Comparison of ENCODE assay signal across 16 cellular contexts in the genomic region with DNA sequence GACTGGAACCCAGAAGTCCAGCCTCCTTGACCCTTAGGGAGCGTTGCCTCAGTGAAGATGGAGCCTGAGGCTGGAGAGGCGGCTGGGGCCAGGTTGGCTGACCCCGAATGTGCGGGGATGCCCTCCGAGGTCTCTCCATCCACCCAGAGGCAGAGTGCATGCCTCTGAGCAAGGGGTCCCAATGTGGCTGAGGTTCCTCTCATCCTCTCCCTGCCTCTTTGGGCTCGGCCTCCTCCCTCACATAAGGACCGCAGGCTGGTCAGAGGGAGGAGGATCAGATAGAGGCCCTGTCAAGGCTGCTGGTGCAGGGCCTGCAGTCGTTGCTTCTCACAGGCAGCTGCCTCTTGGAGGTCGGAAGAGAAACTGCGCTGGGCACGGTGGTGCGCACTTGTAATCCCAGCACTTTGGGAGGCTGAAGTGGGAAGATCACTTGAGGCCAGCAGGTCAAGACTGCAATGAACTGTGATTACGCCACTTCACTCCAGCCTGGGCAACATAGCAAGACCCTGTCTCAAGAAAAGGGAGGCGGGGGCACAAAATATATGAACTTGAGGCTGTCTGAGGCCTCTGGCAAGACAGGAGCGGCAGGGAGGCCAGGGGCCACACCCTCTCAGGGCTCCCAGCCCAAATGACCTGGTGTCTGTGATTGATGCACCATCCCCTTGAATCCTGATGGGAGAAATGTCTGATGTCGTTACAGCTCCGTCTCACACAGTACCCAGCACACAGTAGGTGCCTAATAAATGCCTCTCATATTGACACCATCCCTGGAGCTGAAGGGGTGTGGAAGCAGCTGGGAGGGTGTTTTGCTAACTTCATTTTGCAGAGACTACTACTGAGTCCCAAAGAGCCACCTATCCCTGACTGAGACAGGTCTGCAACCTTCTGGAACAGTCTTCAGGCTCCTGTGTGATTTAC.
DNase-seq lines count a peak whose midpoint lies in the region; ATAC-seq, FAIRE-seq and TF ChIP-seq lines count a peak whose summit lies in the region.
"Had no signal": no experiment of that assay in that cellular context is flagged by ENCODE, and none has a peak within 500 bp of the region (broad histone marks: within the 10 kb centered on the region; RNA-seq: fewer than 3 reads in every experiment).

No MANE protein-coding gene starts in this region.

- 95% methylated on average over 15 of the region's 17 CpGs for WGBS in esophagus muscularis mucosa

- H3K27me3 ChIP-seq in esophagus muscularis mucosa (no peaks in the 10 kb centered on the region), upper lobe of right lung (no peaks in the 10 kb centered on the region)
- H3K27me3 ChIP-seq: right lobe of liver had no signal

- H3K4me1 Mint-ChIP-seq in activated naive CD8-positive, alpha-beta T cell treated with anti-CD3 and anti-CD28 coated beads, Interleukin-2, amount 10 ng/mL, durations not matched to agents 7 days and 5 days, result no peaks in the 10 kb centered on the region
- H3K4me1 Mint-ChIP-seq in activated naive CD8-positive, alpha-beta T cell treated with anti-CD3 and anti-CD28 coated beads, Interleukin-2, amount 50 U/mL, for 24 hours, result no peaks in the 10 kb centered on the region
- H3K4me1 Mint-ChIP-seq: central memory CD8-positive, alpha-beta T cell; T-cell had no signal

- TF ChIP-seq CTCF in esophagus muscularis mucosa (IDR thresholded peaks at IDR 0.05) (no peak), mucosa of descending colon (IDR thresholded peaks at IDR 0.05) (no peak), upper lobe of right lung (IDR thresholded peaks at IDR 0.05) (no peak)

- POLR2A ChIA-PET in activated naive CD8-positive, alpha-beta T cell treated with anti-CD3 and anti-CD28 coated beads, Interleukin-2, amount 10 ng/mL, durations not matched to agents 7 days and 5 days (lab: Charles Lee), result interaction anchor here (0.6 kb wide), 1 partner anchor 62 kb away, joined by 3 read pairs; no protein-coding TSS in a partner anchor

- H3K27ac ChIP-seq in esophagus muscularis mucosa (replicated peaks in 1 of 4), result peak overlapping the region; percentile 71 to 88 (median 78)
- no peak overlapping the region for H3K27ac ChIP-seq in upper lobe of right lung
- H3K27ac ChIP-seq: right lobe of liver had no signal

- H3K9me3 Mint-ChIP-seq in activated naive CD8-positive, alpha-beta T cell treated with anti-CD3 and anti-CD28 coated beads, Interleukin-2, amount 10 ng/mL, durations not matched to agents 7 days and 5 days, result no peaks in the 10 kb centered on the region
- H3K9me3 Mint-ChIP-seq in activated naive CD8-positive, alpha-beta T cell treated with anti-CD3 and anti-CD28 coated beads, Interleukin-2, amount 50 U/mL, for 24 hours, result no peaks in the 10 kb centered on the region
- H3K9me3 Mint-ChIP-seq: central memory CD8-positive, alpha-beta T cell; T-cell had no signal

- H3K36me3 Mint-ChIP-seq in activated naive CD8-positive, alpha-beta T cell treated with anti-CD3 and anti-CD28 coated beads, Interleukin-2, amount 10 ng/mL, durations not matched to agents 7 days and 5 days, result no peaks in the 10 kb centered on the region
- H3K36me3 Mint-ChIP-seq in activated naive CD8-positive, alpha-beta T cell treated with anti-CD3 and anti-CD28 coated beads, Interleukin-2, amount 50 U/mL, for 24 hours (ENCODE audit: low read depth), result no peaks in the 10 kb centered on the region
- H3K36me3 Mint-ChIP-seq: T-cell had no signal

- DNase-seq in activated naive CD8-positive, alpha-beta T cell treated with anti-CD3 and anti-CD28 coated beads, Interleukin-2, amount 10 ng/mL, durations not matched to agents 7 days and 5 days, result peak; percentile 18
- DNase-seq in activated naive CD8-positive, alpha-beta T cell treated with anti-CD3 and anti-CD28 coated beads, Interleukin-2, amount 50 U/mL, for 24 hours, result no peak
- DNase-seq in esophagus muscularis mucosa (ENCODE audit: extremely low spot score), result no peak
- DNase-seq in mucosa of descending colon, result peak; percentile 2 to 34 (median 25)
- peak; percentile 44 for DNase-seq in upper lobe of right lung
- no peak for DNase-seq in C1 segment of cervical spinal cord (lab: John Stamatoyannopoulos, UW)
- no peak for DNase-seq in RCC 7860 (ENCODE audit: low spot score)
- DNase-seq: NCI-H774 had no signal

- no peaks in the 10 kb centered on the region for H3K9me3 ChIP-seq in esophagus muscularis mucosa
- H3K9me3 ChIP-seq in mucosa of descending colon, result no peaks in the 10 kb centered on the region
- H3K9me3 ChIP-seq in upper lobe of right lung, result no peaks in the 10 kb centered on the region
- H3K9me3 ChIP-seq: right lobe of liver had no signal

- no peak for TF ChIP-seq EP300 in esophagus muscularis mucosa (IDR thresholded peaks at IDR 0.05)

- no peak for ATAC-seq in activated naive CD8-positive, alpha-beta T cell treated with anti-CD3 and anti-CD28 coated beads, Interleukin-2, amount 10 ng/mL, durations not matched to agents 7 days and 5 days (ENCODE audit: low read depth)
- no peak for ATAC-seq in activated naive CD8-positive, alpha-beta T cell treated with anti-CD3 and anti-CD28 coated beads, Interleukin-2, amount 50 U/mL, for 24 hours
- ATAC-seq in mucosa of descending colon (no peak), upper lobe of right lung (no peak), GM21619 (IDR thresholded peaks at IDR 0.05; ENCODE audit: unreplicated experiment) (no peak)

- H3K4me3 Mint-ChIP-seq in activated naive CD8-positive, alpha-beta T cell treated with anti-CD3 and anti-CD28 coated beads, Interleukin-2, amount 10 ng/mL, durations not matched to agents 7 days and 5 days, result no peak overlapping the region
- no peak overlapping the region for H3K4me3 Mint-ChIP-seq in activated naive CD8-positive, alpha-beta T cell treated with anti-CD3 and anti-CD28 coated beads, Interleukin-2, amount 50 U/mL, for 24 hours
- H3K4me3 Mint-ChIP-seq: central memory CD8-positive, alpha-beta T cell; T-cell had no signal

- TF ChIP-seq POLR2A in esophagus muscularis mucosa (IDR thresholded peaks at IDR 0.05; ENCODE audit: low read depth), result no peak

- intact Hi-C loops in esophagus muscularis mucosa (cut with DNase I) (no loop called here), mucosa of descending colon (cut with DNase I, micrococcal nuclease) (no loop called here), upper lobe of right lung (cut with DNase I) (no loop called here)

- H3K27me3 Mint-ChIP-seq in activated naive CD8-positive, alpha-beta T cell treated with anti-CD3 and anti-CD28 coated beads, Interleukin-2, amount 10 ng/mL, durations not matched to agents 7 days and 5 days, result no peaks in the 10 kb centered on the region
- peaks cover 1% of the 10 kb centered on the region for H3K27me3 Mint-ChIP-seq in activated naive CD8-positive, alpha-beta T cell treated with anti-CD3 and anti-CD28 coated beads, Interleukin-2, amount 50 U/mL, for 24 hours

- no peaks in the 10 kb centered on the region for H3K36me3 ChIP-seq in esophagus muscularis mucosa
- no peaks in the 10 kb centered on the region for H3K36me3 ChIP-seq in mucosa of descending colon (ENCODE audit: low read depth)
- no peaks in the 10 kb centered on the region for H3K36me3 ChIP-seq in upper lobe of right lung
- H3K36me3 ChIP-seq: right lobe of liver had no signal

- no peak for FAIRE-seq in RCC 7860 (lab: Jason Lieb, UNC)
- FAIRE-seq: G401.6, H54 had no signal

- H3K4me3 ChIP-seq in esophagus muscularis mucosa (no peak overlapping the region), mucosa of descending colon (no peak overlapping the region), upper lobe of right lung (no peak overlapping the region)
- H3K4me3 ChIP-seq: lung, right lobe of liver had no signal

- H3K27ac Mint-ChIP-seq in activated naive CD8-positive, alpha-beta T cell treated with anti-CD3 and anti-CD28 coated beads, Interleukin-2, amount 10 ng/mL, durations not matched to agents 7 days and 5 days, result no peak overlapping the region
- H3K27ac Mint-ChIP-seq in activated naive CD8-positive, alpha-beta T cell treated with anti-CD3 and anti-CD28 coated beads, Interleukin-2, amount 50 U/mL, for 24 hours, result no peak overlapping the region
- H3K27ac Mint-ChIP-seq: endodermal cell, T-cell had no signal

- peaks cover 46 to 78% (median 70%) of the 10 kb centered on the region in 4 donors for H3K4me1 ChIP-seq in esophagus muscularis mucosa
- H3K4me1 ChIP-seq in mucosa of descending colon (ENCODE audit: low read depth), result peaks cover 16% of the 10 kb centered on the region
- peaks cover 35% of the 10 kb centered on the region for H3K4me1 ChIP-seq in upper lobe of right lung

Comparison
In these comparisons a context has a peak if more than half of its experiments do, and no peak if none do; other contexts are left out.
1. DNase-seq: peak in activated naive CD8-positive, alpha-beta T cell treated with anti-CD3 and anti-CD28 coated beads, Interleukin-2, amount 10 ng/mL, durations not matched to agents 7 days and 5 days (single experiment), mucosa of descending colon (3 of 3) and upper lobe of right lung (single experiment); none in activated naive CD8-positive, alpha-beta T cell treated with anti-CD3 and anti-CD28 coated beads, Interleukin-2, amount 50 U/mL, for 24 hours (single experiment), esophagus muscularis mucosa (single experiment), C1 segment of cervical spinal cord (0 of 14) and RCC 7860 (single experiment).